9 cellular contexts compared by ENCODE assay signal in genomic region chr14:53355581-53356112, GRCh38.
DNase-seq lines count a peak whose midpoint lies in the region; ATAC-seq and TF ChIP-seq lines count a peak whose summit lies in the region.
"Had no signal": no experiment of that assay in that cellular context is flagged by ENCODE, and none has a peak within 500 bp of the region (broad histone marks: within the 10 kb centered on the region; RNA-seq: fewer than 3 reads in every experiment).

No MANE protein-coding gene starts in this region.

- H3K9me3 ChIP-seq in left lung (peaks cover 0 to 3% of the 10 kb centered on the region in 2 donors), HAP-1 (no peaks in the 10 kb centered on the region)

- DNase-seq in DMS79 (lab: John Stamatoyannopoulos, UW) (peak; percentile 72), Kasumi-1 (lab: John Stamatoyannopoulos, UW) (peak; percentile 30 to 46), astrocyte of the spinal cord (ENCODE audit: low read depth, low spot score) (peak; percentile 96), left lung (no peak), amniotic stem cell (lab: John Stamatoyannopoulos, UW) (no peak), HAP-1 (ENCODE audit: low spot score in 2 of 2) (no peak)
- DNase-seq: activated CD4-positive, alpha-beta T cell treated with anti-CD3 and anti-CD28 coated beads, Interleukin-2, amount 50 U/mL, for 4 hours had no signal

- H3K4me3 ChIP-seq in astrocyte of the spinal cord (ENCODE audit: low read depth, low read length) = no peak overlapping the region
- no peak overlapping the region for H3K4me3 ChIP-seq in left lung
- H3K4me3 ChIP-seq in HAP-1 = no peak overlapping the region

- H3K27ac ChIP-seq in left lung = no peak overlapping the region

- ATAC-seq in left lung = peak; percentile 70
- ATAC-seq in HG02763 (IDR thresholded peaks at IDR 0.05; ENCODE audit: unreplicated experiment) = no peak
- ATAC-seq in HG02642 (IDR thresholded peaks at IDR 0.05; ENCODE audit: poor library complexity, unreplicated experiment) = no peak

- H3K27me3 ChIP-seq in left lung (no peaks in the 10 kb centered on the region), HAP-1 (ENCODE audit: low read depth) (no peaks in the 10 kb centered on the region)

- intact Hi-C loops in left lung (cut with DNase I) = no loop called here

- H3K36me3 ChIP-seq in left lung (no peaks in the 10 kb centered on the region), HAP-1 (replicated peaks) (no peaks in the 10 kb centered on the region)

- in situ Hi-C loops in astrocyte of the spinal cord (cut with HindIII; ENCODE audit: low sequenced_read_pairs) (no loop called here), HAP-1 (cut with MboI; ENCODE audit: low sequenced_read_pairs) (no loop called here)

- H3K4me1 ChIP-seq in left lung (no peaks in the 10 kb centered on the region), HAP-1 (no peaks in the 10 kb centered on the region)

- no peak for TF ChIP-seq CTCF in astrocyte of the spinal cord (IDR thresholded peaks at IDR 0.05; ENCODE audit: low read depth, low read length)
- no peak for TF ChIP-seq CTCF in left lung (IDR thresholded peaks at IDR 0.05)

Comparison
In these comparisons a context has a peak if more than half of its experiments do, and no peak if none do; other contexts are left out.
1. DNase-seq: peak in DMS79 (single experiment), Kasumi-1 (2 of 2) and astrocyte of the spinal cord (single experiment); none in left lung (0 of 2), amniotic stem cell (single experiment) and HAP-1 (0 of 2).